Comparison of ENCODE assay signal across 33 cellular contexts in genomic region chr4:14943749-14944148, GRCh38.
"Had no signal": no experiment of that assay in that cellular context is flagged by ENCODE, and none has a peak within 500 bp of the region (broad histone marks: within the 10 kb centered on the region; RNA-seq: fewer than 3 reads in every experiment).

No MANE protein-coding gene starts in this region.

- H3K36me3 Mint-ChIP-seq: activated naive CD4-positive, alpha-beta T cell treated with anti-CD3 and anti-CD28 coated beads, Interleukin-2, amount 50 U/mL, for 24 hours; activated naive CD8-positive, alpha-beta T cell treated with anti-CD3 and anti-CD28 coated beads for 36 hours had no signal

- ATAC-seq: activated CD4-positive, CD25-positive, alpha-beta regulatory T cell treated with anti-CD3 and anti-CD28 coated beads, Interleukin-2, amount 50 U/mL, for 24 hours; activated CD8-positive, alpha-beta T cell treated with anti-CD3 and anti-CD28 coated beads for 36 hours; activated naive CD8-positive, alpha-beta T cell treated with anti-CD3 and anti-CD28 coated beads, Interleukin-2, amount 50 U/mL, for 24 hours; activated T-cell treated with anti-CD3 and anti-CD28 coated beads, Interleukin-2, amount 50 U/mL, for 4 hours; activated T-helper 17 cell treated with anti-CD3 and anti-CD28 coated beads, Interleukin-2, amount 50 U/mL, for 72 hours; body of pancreas; foreskin keratinocyte; gastroesophageal sphincter; heart right ventricle; T-helper 17 cell had no signal

- H3K9me3 ChIP-seq: adrenal gland, body of pancreas, colonic mucosa, esophagus muscularis mucosa, gastroesophageal sphincter, heart right ventricle had no signal

- H3K27me3 Mint-ChIP-seq: activated B cell treated with CpG ODN at 0.5 μM for 24 hours had no signal

- H3K9me3 Mint-ChIP-seq: activated B cell treated with CpG ODN at 0.5 μM for 24 hours; activated CD8-positive, alpha-beta T cell treated with anti-CD3 and anti-CD28 coated beads for 36 hours; activated naive CD4-positive, alpha-beta T cell treated with anti-CD3 and anti-CD28 coated beads for 36 hours; activated naive CD4-positive, alpha-beta T cell treated with anti-CD3 and anti-CD28 coated beads, Interleukin-2, amount 50 U/mL, for 24 hours; activated naive CD8-positive, alpha-beta T cell treated with anti-CD3 and anti-CD28 coated beads for 36 hours; activated T-cell treated with anti-CD3 and anti-CD28 coated beads, Interleukin-2, amount 50 U/mL, for 4 hours; activated T-helper 17 cell treated with anti-CD3 and anti-CD28 coated beads, Interleukin-2, amount 50 U/mL, for 72 hours; T-helper 2 cell treated with Interferon-gamma antibody and Interleukin-4, amounts not matched to agents 5 μg/mL and 100 μg/mL, for 36 hours had no signal

- DNase-seq: activated B cell treated with CpG ODN at 0.5 μM for 24 hours; activated CD4-positive, alpha-beta T cell treated with anti-CD3 and anti-CD28 coated beads for 48 hours; activated CD4-positive, alpha-beta T cell treated with anti-CD3 and anti-CD28 coated beads, Interleukin-2, amount 50 U/mL, for 1 hour; activated CD4-positive, alpha-beta T cell treated with anti-CD3 and anti-CD28 coated beads, Interleukin-2, amount 50 U/mL, for 48 hours; activated CD8-positive, alpha-beta memory T cell treated with anti-CD3 and anti-CD28 coated beads for 24 hours; activated CD8-positive, alpha-beta T cell treated with anti-CD3 and anti-CD28 coated beads for 36 hours; activated effector memory CD4-positive, alpha-beta T cell treated with anti-CD3 and anti-CD28 coated beads, Interleukin-2, amount 50 U/mL, for 16 hours; activated naive CD4-positive, alpha-beta T cell treated with anti-CD3 and anti-CD28 coated beads for 36 hours; activated naive CD8-positive, alpha-beta T cell treated with anti-CD3 and anti-CD28 coated beads for 36 hours; activated naive CD8-positive, alpha-beta T cell treated with anti-CD3 and anti-CD28 coated beads, Interleukin-2, amount 50 U/mL, for 24 hours; activated T-cell treated with anti-CD3 and anti-CD28 coated beads, Interleukin-2, amount 50 U/mL, for 4 hours; adrenal gland; amygdala; aorta; body of pancreas; central memory CD4-positive, alpha-beta T cell; cerebellar nuclear complex; colonic mucosa; effector CD8-positive, alpha-beta T cell; erythroblast; foreskin keratinocyte; heart right ventricle; T-helper 1 cell; T-helper 17 cell; T1000; WERI-Rb-1 had no signal

- H3K4me1 Mint-ChIP-seq: activated B cell treated with CpG ODN at 0.5 μM for 24 hours; activated naive CD4-positive, alpha-beta T cell treated with anti-CD3 and anti-CD28 coated beads, Interleukin-2, amount 50 U/mL, for 24 hours; activated naive CD8-positive, alpha-beta T cell treated with anti-CD3 and anti-CD28 coated beads for 36 hours; activated naive CD8-positive, alpha-beta T cell treated with anti-CD3 and anti-CD28 coated beads, Interleukin-2, amount 50 U/mL, for 24 hours; activated T-helper 17 cell treated with anti-CD3 and anti-CD28 coated beads, Interleukin-2, amount 50 U/mL, for 72 hours; T-helper 17 cell had no signal

- H3K36me3 ChIP-seq: adrenal gland, cardiac muscle cell, colonic mucosa, esophagus muscularis mucosa, gastroesophageal sphincter, heart right ventricle, WERI-Rb-1 had no signal

- H3K4me3 Mint-ChIP-seq: activated B cell treated with CpG ODN at 0.5 μM for 24 hours; activated CD8-positive, alpha-beta T cell treated with anti-CD3 and anti-CD28 coated beads for 36 hours; activated naive CD4-positive, alpha-beta T cell treated with anti-CD3 and anti-CD28 coated beads for 36 hours; activated naive CD4-positive, alpha-beta T cell treated with anti-CD3 and anti-CD28 coated beads, Interleukin-2, amount 50 U/mL, for 24 hours; activated naive CD8-positive, alpha-beta T cell treated with anti-CD3 and anti-CD28 coated beads for 36 hours; activated naive CD8-positive, alpha-beta T cell treated with anti-CD3 and anti-CD28 coated beads, Interleukin-2, amount 50 U/mL, for 24 hours; activated T-cell treated with anti-CD3 and anti-CD28 coated beads, Interleukin-2, amount 50 U/mL, for 4 hours; activated T-helper 17 cell treated with anti-CD3 and anti-CD28 coated beads, Interleukin-2, amount 50 U/mL, for 72 hours; T-helper 17 cell; T-helper 2 cell treated with Interferon-gamma antibody and Interleukin-4, amounts not matched to agents 5 μg/mL and 100 μg/mL, for 36 hours had no signal

- H3K27ac Mint-ChIP-seq: activated B cell treated with CpG ODN at 0.5 μM for 24 hours; activated CD8-positive, alpha-beta T cell treated with anti-CD3 and anti-CD28 coated beads for 36 hours; activated naive CD4-positive, alpha-beta T cell treated with anti-CD3 and anti-CD28 coated beads for 36 hours; activated naive CD4-positive, alpha-beta T cell treated with anti-CD3 and anti-CD28 coated beads, Interleukin-2, amount 50 U/mL, for 24 hours; activated naive CD8-positive, alpha-beta T cell treated with anti-CD3 and anti-CD28 coated beads for 36 hours; activated naive CD8-positive, alpha-beta T cell treated with anti-CD3 and anti-CD28 coated beads, Interleukin-2, amount 50 U/mL, for 24 hours; activated T-helper 17 cell treated with anti-CD3 and anti-CD28 coated beads, Interleukin-2, amount 50 U/mL, for 72 hours; T-helper 17 cell; T-helper 2 cell treated with Interferon-gamma antibody and Interleukin-4, amounts not matched to agents 5 μg/mL and 100 μg/mL, for 36 hours had no signal

- H3K4me3 ChIP-seq: adrenal gland, body of pancreas, cardiac muscle cell, colonic mucosa, esophagus muscularis mucosa, gastroesophageal sphincter, heart right ventricle had no signal

- H3K27ac ChIP-seq: adrenal gland, body of pancreas, cardiac muscle cell, colonic mucosa, esophagus muscularis mucosa, foreskin keratinocyte, gastroesophageal sphincter, heart right ventricle, WERI-Rb-1 had no signal
